Comparison of ENCODE assay signal across 8 cellular contexts in the genomic region with DNA sequence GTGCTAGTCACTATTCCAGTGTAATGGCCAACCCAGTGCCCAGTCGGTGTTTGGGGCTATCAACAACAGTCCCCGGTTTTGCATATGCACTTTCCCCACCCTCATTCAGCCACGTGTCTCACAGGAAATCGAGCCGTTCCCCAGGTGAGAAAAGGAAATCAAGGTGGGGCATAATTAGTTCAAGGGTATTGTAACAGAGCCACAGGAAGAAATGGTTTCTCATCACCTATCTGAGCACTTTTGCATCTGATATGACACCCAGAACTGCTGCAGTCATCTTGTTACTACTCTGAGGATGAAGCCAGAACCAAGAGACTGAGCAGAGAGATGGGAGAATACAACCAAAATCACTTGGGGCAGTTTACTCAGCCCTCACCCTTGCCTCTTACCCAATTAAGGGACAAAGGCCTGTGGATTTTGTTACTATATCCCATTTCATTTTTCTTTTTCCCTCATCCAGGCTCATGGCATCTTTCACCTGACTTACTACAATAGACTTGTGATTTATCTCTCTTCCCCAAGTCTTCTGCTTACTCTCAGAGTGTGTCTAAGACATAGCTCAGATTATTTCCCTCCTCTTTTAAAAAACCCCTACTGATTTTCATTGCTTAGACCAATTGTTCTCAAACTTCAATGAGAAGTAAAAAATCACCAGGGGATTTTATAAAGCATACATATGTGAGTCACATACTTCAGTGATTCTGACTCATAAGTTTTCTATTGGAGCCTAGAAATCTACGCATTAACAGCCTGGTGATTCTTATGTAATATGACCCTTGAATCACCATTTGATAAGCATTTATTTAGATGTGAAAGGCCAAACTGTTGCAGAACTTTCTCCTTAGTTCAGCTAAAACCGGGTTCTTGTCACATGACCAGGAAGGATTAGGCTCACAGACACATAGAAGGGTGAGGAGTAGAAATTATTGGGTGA. TPM values are rescaled to one million over a fixed set of nuclear protein-coding genes. Genes with fewer than 3 reads are reported as not detected.
DNase-seq lines count a peak whose midpoint lies in the region; ATAC-seq and TF ChIP-seq lines count a peak whose summit lies in the region.

No MANE protein-coding gene starts in this region.

- peaks cover 24% of the 10 kb centered on the region for H3K4me1 Mint-ChIP-seq in activated naive CD8-positive, alpha-beta T cell treated with anti-CD3 and anti-CD28 coated beads, Interleukin-2, amount 10 ng/mL, durations not matched to agents 7 days and 5 days
- no peaks in the 10 kb centered on the region for H3K4me1 Mint-ChIP-seq in chondrocyte (ENCODE audit: low read depth)

- POLR2A ChIA-PET in activated naive CD8-positive, alpha-beta T cell treated with anti-CD3 and anti-CD28 coated beads, Interleukin-2, amount 10 ng/mL, durations not matched to agents 7 days and 5 days (lab: Charles Lee): no interaction called here

- no peaks in the 10 kb centered on the region for H3K27me3 Mint-ChIP-seq in activated naive CD8-positive, alpha-beta T cell treated with anti-CD3 and anti-CD28 coated beads, Interleukin-2, amount 10 ng/mL, durations not matched to agents 7 days and 5 days
- H3K27me3 Mint-ChIP-seq in chondrocyte (ENCODE audit: low read depth): peaks cover 4% of the 10 kb centered on the region

- H3K4me3 Mint-ChIP-seq in activated naive CD8-positive, alpha-beta T cell treated with anti-CD3 and anti-CD28 coated beads, Interleukin-2, amount 10 ng/mL, durations not matched to agents 7 days and 5 days: peak overlapping the region; percentile 17
- no peak overlapping the region for H3K4me3 Mint-ChIP-seq in chondrocyte (ENCODE audit: unreplicated experiment)

- H3K9me3 Mint-ChIP-seq in activated naive CD8-positive, alpha-beta T cell treated with anti-CD3 and anti-CD28 coated beads, Interleukin-2, amount 10 ng/mL, durations not matched to agents 7 days and 5 days: peaks cover 12% of the 10 kb centered on the region
- H3K9me3 Mint-ChIP-seq in chondrocyte (ENCODE audit: low read depth): peaks cover 5% of the 10 kb centered on the region

- H3K27ac Mint-ChIP-seq in activated naive CD8-positive, alpha-beta T cell treated with anti-CD3 and anti-CD28 coated beads, Interleukin-2, amount 10 ng/mL, durations not matched to agents 7 days and 5 days: peak overlapping the region; percentile 64
- H3K27ac Mint-ChIP-seq in chondrocyte (ENCODE audit: unreplicated experiment): no peak overlapping the region

- peak; percentile 53 for ATAC-seq in GM21367 (IDR thresholded peaks at IDR 0.05; ENCODE audit: unreplicated experiment)
- ATAC-seq in activated naive CD8-positive, alpha-beta T cell treated with anti-CD3 and anti-CD28 coated beads, Interleukin-2, amount 10 ng/mL, durations not matched to agents 7 days and 5 days (ENCODE audit: low read depth): peak; percentile 65
- no peak for ATAC-seq in HG03571 (IDR thresholded peaks at IDR 0.05; ENCODE audit: unreplicated experiment)
- ATAC-seq in GM19455 (IDR thresholded peaks at IDR 0.05; ENCODE audit: unreplicated experiment): no peak

- peak; percentile 83 for DNase-seq in HT-29 (ENCODE audit: low spot score)
- DNase-seq in activated naive CD8-positive, alpha-beta T cell treated with anti-CD3 and anti-CD28 coated beads, Interleukin-2, amount 10 ng/mL, durations not matched to agents 7 days and 5 days: no peak
- DNase-seq in stimulated activated CD4-positive, alpha-beta T cell treated with anti-CD3 and anti-CD28 coated beads, Interleukin-1b, Interleukin-23, amount 100 ng/mL, for 48 hours: peak; percentile 33
- no peak for DNase-seq in occipital lobe (lab: John Stamatoyannopoulos, UW)
- DNase-seq in chondrocyte (ENCODE audit: low spot score): no peak

- H3K36me3 Mint-ChIP-seq in activated naive CD8-positive, alpha-beta T cell treated with anti-CD3 and anti-CD28 coated beads, Interleukin-2, amount 10 ng/mL, durations not matched to agents 7 days and 5 days: peaks cover 53% of the 10 kb centered on the region
- H3K36me3 Mint-ChIP-seq in chondrocyte (ENCODE audit: low read depth): no peaks in the 10 kb centered on the region

- TF ChIP-seq CTCF in chondrocyte (IDR thresholded peaks at IDR 0.05): no peak

RNA-seq across cellular contexts. Expression of gene TRAT1, which starts 40.5 kb away (rescaled TPM):
- not detected in 2 replicates for total RNA-seq in HT-29 (2014; rRNA removed; shearing (Covaris generic))
- 10 to 100 TPM; 54.5 to 56.0 TPM for total RNA-seq in activated naive CD8-positive, alpha-beta T cell treated with anti-CD3 and anti-CD28 coated beads, Interleukin-2, amount 10 ng/mL, durations not matched to agents 7 days and 5 days
- total RNA-seq in occipital lobe: not detected
- total RNA-seq in chondrocyte: not detected in 3 replicates

Comparison
In these comparisons a context has a peak if more than half of its experiments do, and no peak if none do; other contexts are left out.
1. ATAC-seq: peak in GM21367 (single experiment) and activated naive CD8-positive, alpha-beta T cell treated with anti-CD3 and anti-CD28 coated beads, Interleukin-2, amount 10 ng/mL, durations not matched to agents 7 days and 5 days (single experiment); none in HG03571 (single experiment) and GM19455 (single experiment).
2. DNase-seq: peak in HT-29 (single experiment) and stimulated activated CD4-positive, alpha-beta T cell treated with anti-CD3 and anti-CD28 coated beads, Interleukin-1b, Interleukin-23, amount 100 ng/mL, for 48 hours (single experiment); none in activated naive CD8-positive, alpha-beta T cell treated with anti-CD3 and anti-CD28 coated beads, Interleukin-2, amount 10 ng/mL, durations not matched to agents 7 days and 5 days (single experiment), occipital lobe (single experiment) and chondrocyte (single experiment).
3. RNA of gene TRAT1, which starts 40.5 kb away (total RNA-seq): 54.5 to 56.0 TPM in activated naive CD8-positive, alpha-beta T cell treated with anti-CD3 and anti-CD28 coated beads, Interleukin-2, amount 10 ng/mL, durations not matched to agents 7 days and 5 days; not detected in HT-29, not detected in occipital lobe (single experiment) and not detected in chondrocyte; every median in the first group is over 10 times any median in the second.